Comparison of ENCODE assay signal across 24 cellular contexts in genomic region chr9:4831119-4831518, GRCh38.
"Had no signal": no experiment of that assay in that cellular context is flagged by ENCODE, and none has a peak within 500 bp of the region (broad histone marks: within the 10 kb centered on the region; RNA-seq: fewer than 3 reads in every experiment).

No MANE protein-coding gene starts in this region.

- H3K4me1 ChIP-seq: neural progenitor cell, prostate gland had no signal

- H3K9ac ChIP-seq: neural progenitor cell had no signal

- H3K27me3 ChIP-seq: adrenal gland, cardiac muscle cell, left lung, neural progenitor cell, suprapubic skin had no signal

- H3K36me3 ChIP-seq: adrenal gland, cardiac muscle cell, left lung, neural progenitor cell, prostate gland had no signal

- H3K27me3 Mint-ChIP-seq: activated CD4-positive, alpha-beta memory T cell treated with anti-CD3 and anti-CD28 coated beads for 36 hours; activated CD4-positive, alpha-beta T cell treated with anti-CD3 and anti-CD28 coated beads for 36 hours; effector memory CD8-positive, alpha-beta T cell; naive B cell; stimulated activated naive CD8-positive, alpha-beta T cell treated with anti-CD3 and anti-CD28 coated beads, Interleukin-15, amount 100 ng/mL, for 72 hours; T-helper 17 cell; type B pancreatic cell had no signal

- H3K9me3 Mint-ChIP-seq: activated CD4-positive, alpha-beta memory T cell treated with anti-CD3 and anti-CD28 coated beads for 36 hours; activated naive CD4-positive, alpha-beta T cell treated with anti-CD3 and anti-CD28 coated beads, Interleukin-2, amount 50 U/mL, for 72 hours; activated T-helper 1 cell treated with anti-CD3 and anti-CD28 coated beads, Interleukin-12 subunit alpha, Interleukin-12 subunit beta, Interleukin-2, Interleukin-4 antibody, amounts not matched to agents 30 ng/mL and 10 ng/mL and 1 ng/mL, durations not matched to agents 14 hours and 24 hours and 36 hours; effector memory CD8-positive, alpha-beta T cell; naive B cell; neural progenitor cell; stimulated activated naive CD8-positive, alpha-beta T cell treated with anti-CD3 and anti-CD28 coated beads, Interleukin-15, amount 100 ng/mL, for 72 hours; type B pancreatic cell had no signal

- H3K4me1 Mint-ChIP-seq: neural progenitor cell had no signal

- ATAC-seq: activated CD4-positive, alpha-beta T cell treated with anti-CD3 and anti-CD28 coated beads for 36 hours; activated naive CD4-positive, alpha-beta T cell treated with anti-CD3 and anti-CD28 coated beads, Interleukin-2, amount 50 U/mL, for 72 hours; effector memory CD8-positive, alpha-beta T cell; left lung; right cardiac atrium; stimulated activated naive CD8-positive, alpha-beta T cell treated with anti-CD3 and anti-CD28 coated beads, Interleukin-15, amount 100 ng/mL, for 72 hours; T-helper 17 cell had no signal

- DNase-seq: activated CD4-positive, alpha-beta memory T cell treated with anti-CD3 and anti-CD28 coated beads for 36 hours; activated CD4-positive, alpha-beta T cell treated with anti-CD3 and anti-CD28 coated beads for 36 hours; activated gamma-delta T cell treated with Interleukin-2 at 50 U/mL for 16 hours; activated T-cell treated with anti-CD3 and anti-CD28 coated beads for 4 hours; adrenal gland; dermis blood vessel endothelial cell; effector memory CD8-positive, alpha-beta T cell; foreskin melanocyte; hypothalamus; kidney; left lung; mammary epithelial cell; naive B cell; right cardiac atrium; stimulated activated CD4-positive, alpha-beta T cell treated with anti-CD3 and anti-CD28 coated beads, Interleukin-4, amount 100 ng/mL, for 1 hour; stimulated activated naive CD8-positive, alpha-beta T cell treated with anti-CD3 and anti-CD28 coated beads, Interleukin-15, amount 100 ng/mL, for 72 hours; T-helper 17 cell had no signal

- H3K4me2 ChIP-seq: neural progenitor cell had no signal

- H3K27ac ChIP-seq: cardiac muscle cell, left lung, neural progenitor cell, prostate gland, suprapubic skin had no signal

- H3K27ac Mint-ChIP-seq: activated CD4-positive, alpha-beta memory T cell treated with anti-CD3 and anti-CD28 coated beads for 36 hours; effector memory CD8-positive, alpha-beta T cell; neural progenitor cell; stimulated activated naive CD8-positive, alpha-beta T cell treated with anti-CD3 and anti-CD28 coated beads, Interleukin-15, amount 100 ng/mL, for 72 hours; T-helper 17 cell; type B pancreatic cell had no signal

- H2AFZ ChIP-seq: neural progenitor cell had no signal

- H3K9me3 ChIP-seq: adrenal gland, left lung, prostate gland, suprapubic skin had no signal

- H3K4me3 ChIP-seq: adrenal gland, cardiac muscle cell, left lung, neural progenitor cell, prostate gland, suprapubic skin had no signal

- H3K4me3 Mint-ChIP-seq: activated CD4-positive, alpha-beta memory T cell treated with anti-CD3 and anti-CD28 coated beads for 36 hours; activated CD4-positive, alpha-beta T cell treated with anti-CD3 and anti-CD28 coated beads for 36 hours; activated T-helper 1 cell treated with anti-CD3 and anti-CD28 coated beads, Interleukin-12 subunit alpha, Interleukin-12 subunit beta, Interleukin-2, Interleukin-4 antibody, amounts not matched to agents 30 ng/mL and 10 ng/mL and 1 ng/mL, durations not matched to agents 14 hours and 24 hours and 36 hours; effector memory CD8-positive, alpha-beta T cell; naive B cell; neural progenitor cell; stimulated activated naive CD8-positive, alpha-beta T cell treated with anti-CD3 and anti-CD28 coated beads, Interleukin-15, amount 100 ng/mL, for 72 hours; T-helper 17 cell; type B pancreatic cell had no signal
